In genomic region chr11:120522021-120522420, GRCh38 we compare ENCODE assay signal across 25 cellular contexts. TPM values are rescaled to one million over a fixed set of nuclear protein-coding genes. Genes with fewer than 3 reads are reported as not detected.
"Had no signal": no experiment of that assay in that cellular context is flagged by ENCODE, and none has a peak within 500 bp of the region (broad histone marks: within the 10 kb centered on the region; RNA-seq: fewer than 3 reads in every experiment).

No MANE protein-coding gene starts in this region.

- H3K36me3 Mint-ChIP-seq: activated naive CD4-positive, alpha-beta T cell treated with anti-CD3 and anti-CD28 coated beads, Interleukin-2, amount 50 U/mL, for 72 hours had no signal

- H3K9me3 Mint-ChIP-seq: activated CD4-positive, alpha-beta T cell treated with anti-CD3 and anti-CD28 coated beads, Interleukin-2, amount 10 ng/mL, durations not matched to agents 24 days and 14 days; activated CD8-positive, alpha-beta T cell treated with anti-CD3 and anti-CD28 coated beads for 36 hours; activated naive CD4-positive, alpha-beta T cell treated with anti-CD3 and anti-CD28 coated beads for 36 hours; activated naive CD4-positive, alpha-beta T cell treated with anti-CD3 and anti-CD28 coated beads, Interleukin-2, amount 50 U/mL, for 72 hours; activated T-cell treated with anti-CD3 and anti-CD28 coated beads, Interleukin-2, amount 50 U/mL, for 72 hours; activated T-helper 17 cell treated with anti-CD3 and anti-CD28 coated beads, Interleukin-2, amount 50 U/mL, for 72 hours had no signal

- DNase-seq: activated CD4-positive, alpha-beta T cell treated with anti-CD3 and anti-CD28 coated beads, Interleukin-2, amount 10 ng/mL, durations not matched to agents 24 days and 14 days; activated CD4-positive, alpha-beta T cell treated with anti-CD3 and anti-CD28 coated beads, Interleukin-2, amount 50 U/mL, for 4 hours; activated CD8-positive, alpha-beta T cell treated with anti-CD3 and anti-CD28 coated beads for 36 hours; activated gamma-delta T cell treated with Interleukin-2 at 50 U/mL for 16 hours; activated naive CD4-positive, alpha-beta T cell treated with anti-CD3 and anti-CD28 coated beads for 36 hours; activated T-cell treated with anti-CD3 and anti-CD28 coated beads, Interleukin-2, amount 50 U/mL, for 1 hour; activated T-cell treated with anti-CD3 and anti-CD28 coated beads, Interleukin-2, amount 50 U/mL, for 72 hours; adrenal gland; body of pancreas; NCI-H1092 treated with DMSO at 0.1 percent for 48 hours; NCI-H1417; NCI-H1930; NCI-H2081 treated with DMSO at 0.1 percent for 48 hours; NCI-H345; NCI-H524 treated with DMSO at 0.1 percent for 48 hours; RPMI8226; SK-N-SH; T-helper 1 cell had no signal

- H3K27me3 ChIP-seq: adrenal gland, breast epithelium, SJSA1 had no signal

- H3K4me3 ChIP-seq: adrenal gland, body of pancreas, breast epithelium, K562, SJSA1 had no signal

- H3K36me3 ChIP-seq: adrenal gland, breast epithelium, SJSA1 had no signal

- H3K27ac Mint-ChIP-seq: activated CD4-positive, alpha-beta T cell treated with anti-CD3 and anti-CD28 coated beads, Interleukin-2, amount 10 ng/mL, durations not matched to agents 24 days and 14 days; activated CD8-positive, alpha-beta T cell treated with anti-CD3 and anti-CD28 coated beads for 36 hours; activated naive CD4-positive, alpha-beta T cell treated with anti-CD3 and anti-CD28 coated beads for 36 hours; activated naive CD4-positive, alpha-beta T cell treated with anti-CD3 and anti-CD28 coated beads, Interleukin-2, amount 50 U/mL, for 72 hours; activated T-cell treated with anti-CD3 and anti-CD28 coated beads, Interleukin-2, amount 50 U/mL, for 72 hours; activated T-helper 17 cell treated with anti-CD3 and anti-CD28 coated beads, Interleukin-2, amount 50 U/mL, for 72 hours had no signal

- H3K4me3 Mint-ChIP-seq: activated CD4-positive, alpha-beta T cell treated with anti-CD3 and anti-CD28 coated beads, Interleukin-2, amount 10 ng/mL, durations not matched to agents 24 days and 14 days; activated CD8-positive, alpha-beta T cell treated with anti-CD3 and anti-CD28 coated beads for 36 hours; activated naive CD4-positive, alpha-beta T cell treated with anti-CD3 and anti-CD28 coated beads for 36 hours; activated T-cell treated with anti-CD3 and anti-CD28 coated beads, Interleukin-2, amount 50 U/mL, for 72 hours; activated T-helper 17 cell treated with anti-CD3 and anti-CD28 coated beads, Interleukin-2, amount 50 U/mL, for 72 hours had no signal

- H3K4me1 Mint-ChIP-seq: activated CD4-positive, alpha-beta T cell treated with anti-CD3 and anti-CD28 coated beads, Interleukin-2, amount 10 ng/mL, durations not matched to agents 24 days and 14 days; activated T-helper 17 cell treated with anti-CD3 and anti-CD28 coated beads, Interleukin-2, amount 50 U/mL, for 72 hours had no signal

RNA-seq across cellular contexts. Expression of gene GRIK4, which starts 10.5 kb away (rescaled TPM):
- total RNA-seq: activated CD8-positive, alpha-beta T cell treated with anti-CD3 and anti-CD28 coated beads for 36 hours; activated naive CD4-positive, alpha-beta T cell treated with anti-CD3 and anti-CD28 coated beads for 36 hours; activated naive CD4-positive, alpha-beta T cell treated with anti-CD3 and anti-CD28 coated beads, Interleukin-2, amount 50 U/mL, for 72 hours; activated T-helper 17 cell treated with anti-CD3 and anti-CD28 coated beads, Interleukin-2, amount 50 U/mL, for 72 hours; body of pancreas; K562; NCI-H460; SJSA1; T-helper 2 cell treated with Interferon-gamma antibody and Interleukin-4, amounts not matched to agents 100 ng/mL and 5 ng/mL, for 36 hours had no signal
